Comparison of ENCODE assay signal across 17 cellular contexts in genomic region chr20:11186301-11187008, GRCh38.
DNase-seq lines count a peak whose midpoint lies in the region; ATAC-seq, FAIRE-seq and TF ChIP-seq lines count a peak whose summit lies in the region.
"Had no signal": no experiment of that assay in that cellular context is flagged by ENCODE, and none has a peak within 500 bp of the region (broad histone marks: within the 10 kb centered on the region; RNA-seq: fewer than 3 reads in every experiment).

No MANE protein-coding gene starts in this region.

- TF ChIP-seq CTCF in astrocyte (IDR thresholded peaks at IDR 0.05; ENCODE audit: insufficient read depth, low read depth, low read length) (no peak), fibroblast of villous mesenchyme (IDR thresholded peaks at IDR 0.05; ENCODE audit: insufficient read depth, low read depth, low read length) (no peak)

- no peak overlapping the region for H2AFZ ChIP-seq in astrocyte (ENCODE audit: low read depth, low read length)

- H3K4me1 ChIP-seq in astrocyte (ENCODE audit: insufficient read depth, low read length), result no peaks in the 10 kb centered on the region
- H3K4me1 ChIP-seq: BE2C had no signal

- H3K27ac ChIP-seq in astrocyte (ENCODE audit: low read depth, low read length), result no peak overlapping the region
- H3K27ac ChIP-seq: SK-N-MC had no signal

- no peaks in the 10 kb centered on the region for H4K20me1 ChIP-seq in astrocyte (ENCODE audit: insufficient read depth, low read length)

- no peak overlapping the region for H3K4me3 Mint-ChIP-seq in astrocyte (ENCODE audit: unreplicated experiment)
- H3K4me3 Mint-ChIP-seq: CD4-positive, alpha-beta memory T cell; H9 had no signal

- H3K27me3 Mint-ChIP-seq in astrocyte (ENCODE audit: low read depth, unreplicated experiment), result no peaks in the 10 kb centered on the region
- H3K27me3 Mint-ChIP-seq: CD4-positive, alpha-beta memory T cell had no signal

- peaks cover 3% of the 10 kb centered on the region for H3K9me3 ChIP-seq in astrocyte (ENCODE audit: insufficient read depth, low read depth, low read length)
- H3K9me3 ChIP-seq: BE2C had no signal

- ATAC-seq in GM19467 (IDR thresholded peaks at IDR 0.05; ENCODE audit: unreplicated experiment), result no peak
- ATAC-seq in GM21367 (IDR thresholded peaks at IDR 0.05; ENCODE audit: unreplicated experiment), result no peak
- no peak for ATAC-seq in HG03378 (IDR thresholded peaks at IDR 0.05; ENCODE audit: unreplicated experiment)

- H3K4me2 ChIP-seq in astrocyte (ENCODE audit: low read length), result no peak overlapping the region

- H3K4me3 ChIP-seq in astrocyte (ENCODE audit: insufficient read depth, low read depth, low read length) (no peak overlapping the region), fibroblast of villous mesenchyme (ENCODE audit: low read depth, low read length) (no peak overlapping the region)
- H3K4me3 ChIP-seq: SK-N-MC had no signal

- H3K9me3 Mint-ChIP-seq in astrocyte (ENCODE audit: unreplicated experiment), result no peaks in the 10 kb centered on the region

- H3K4me1 Mint-ChIP-seq in astrocyte (ENCODE audit: low read depth, unreplicated experiment), result peaks cover 4% of the 10 kb centered on the region
- H3K4me1 Mint-ChIP-seq: CD4-positive, alpha-beta memory T cell; H9 had no signal

- no peaks in the 10 kb centered on the region for H3K27me3 ChIP-seq in astrocyte (ENCODE audit: insufficient read depth, low read length)
- H3K27me3 ChIP-seq: BE2C had no signal

- peak; percentile 73 for FAIRE-seq in astrocyte (lab: Jason Lieb, UNC)

- no peak overlapping the region for H3K9ac ChIP-seq in astrocyte (ENCODE audit: low read length)

- no peaks in the 10 kb centered on the region for H3K79me2 ChIP-seq in astrocyte (ENCODE audit: insufficient read depth, low read length)

- no peaks in the 10 kb centered on the region for H3K36me3 ChIP-seq in astrocyte (ENCODE audit: insufficient read depth, low read length)
- H3K36me3 ChIP-seq: BE2C had no signal

- H3K27ac Mint-ChIP-seq in astrocyte (ENCODE audit: unreplicated experiment), result no peak overlapping the region
- H3K27ac Mint-ChIP-seq: CD4-positive, alpha-beta memory T cell; H9 had no signal

- DNase-seq in GM03348 (ENCODE audit: low spot score) (peak; percentile 5), astrocyte (ENCODE audit: low read depth) (peak; percentile 22), fibroblast of villous mesenchyme (ENCODE audit: low read depth) (peak; percentile 23), renal cortical epithelial cell (ENCODE audit: low read depth) (peak; percentile 87), Kasumi-1 (lab: John Stamatoyannopoulos, UW) (no peak)
- DNase-seq: ACHN; BE2C; CD4-positive, alpha-beta memory T cell; H9; MV-4-11; NCI-H1417 treated with DMSO at 0.1 percent for 48 hours; NCI-H2081; NCI-H526 had no signal

- H3K36me3 Mint-ChIP-seq in astrocyte (ENCODE audit: low read depth, unreplicated experiment), result no peaks in the 10 kb centered on the region
- H3K36me3 Mint-ChIP-seq: CD4-positive, alpha-beta memory T cell had no signal

Comparison
In these comparisons a context has a peak if more than half of its experiments do, and no peak if none do; other contexts are left out.
1. DNase-seq: peak in GM03348 (single experiment), astrocyte (single experiment), fibroblast of villous mesenchyme (single experiment) and renal cortical epithelial cell (single experiment); none in Kasumi-1 (0 of 2).